ENCODE assay signal across 9 cellular contexts in the genomic region with DNA sequence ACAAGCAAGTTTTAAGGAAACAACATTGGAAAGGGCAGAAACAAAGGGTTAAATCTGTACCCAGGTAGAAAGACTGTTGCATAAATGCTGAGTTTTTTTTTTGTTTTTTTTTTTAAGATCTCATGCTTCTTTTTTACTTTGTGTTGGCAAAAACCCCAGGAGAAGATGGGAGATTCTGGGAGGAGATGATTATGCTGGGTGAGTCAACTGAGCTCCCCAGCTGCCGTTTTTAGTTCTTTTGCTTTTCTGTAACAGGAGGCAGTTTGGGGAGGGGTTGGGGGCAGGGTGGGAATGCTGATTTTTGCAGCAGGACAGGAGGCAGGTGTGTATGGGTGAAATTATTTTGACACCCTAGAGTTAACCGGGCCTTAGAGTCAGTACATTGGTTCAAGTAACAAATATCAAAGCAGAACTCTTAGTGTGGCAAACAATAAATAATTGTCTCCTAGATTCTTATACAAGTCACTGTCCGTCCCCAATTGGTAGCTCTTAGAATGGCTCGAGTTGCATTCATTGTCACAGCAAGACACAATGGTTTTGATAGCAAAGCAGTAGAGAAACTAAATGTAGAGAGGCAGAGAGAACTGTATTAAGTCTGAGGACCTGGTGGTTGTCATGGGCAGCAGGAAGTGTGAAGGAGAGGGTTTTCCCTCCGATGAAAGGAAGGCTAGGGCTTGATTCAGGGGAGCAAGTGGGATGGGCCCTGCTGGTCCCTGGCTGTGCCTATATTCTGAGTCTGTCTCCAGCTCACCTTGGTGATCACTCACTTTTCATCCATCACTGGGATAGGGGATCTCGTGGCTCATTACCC. TPM values are rescaled to one million over a fixed set of nuclear protein-coding genes. Genes with fewer than 3 reads are reported as not detected.
DNase-seq lines count a peak whose midpoint lies in the region; ATAC-seq and TF ChIP-seq lines count a peak whose summit lies in the region.
"Had no signal": no experiment of that assay in that cellular context is flagged by ENCODE, and none has a peak within 500 bp of the region (broad histone marks: within the 10 kb centered on the region; RNA-seq: fewer than 3 reads in every experiment).

No MANE protein-coding gene starts in this region.

- no peak overlapping the region for H3K4me3 ChIP-seq in foreskin fibroblast (ENCODE audit: low read depth in 1 of 2, low read length in 2 of 2)
- no peak overlapping the region for H3K4me3 ChIP-seq in lower lobe of right lung

- no peaks in the 10 kb centered on the region for H3K27me3 Mint-ChIP-seq in activated T-cell treated with anti-CD3 and anti-CD28 coated beads, Interleukin-2, amount 50 U/mL, for 72 hours (ENCODE audit: low read depth)
- no peaks in the 10 kb centered on the region for H3K27me3 Mint-ChIP-seq in activated T-helper 2 cell treated with anti-CD3 and anti-CD28 coated beads, Interferon-gamma antibody, Interleukin-2, Interleukin-4, amounts not matched to agents 10 μg/mL and 5 μg/mL and 100 μg/mL, durations not matched to agents 14 hours and 24 hours and 36 hours (ENCODE audit: low read depth)
- H3K27me3 Mint-ChIP-seq in stimulated activated naive CD8-positive, alpha-beta T cell treated with anti-CD3 and anti-CD28 coated beads, Interleukin-15, amount 100 ng/mL, for 72 hours: no peaks in the 10 kb centered on the region

- no peaks in the 10 kb centered on the region for H3K9me3 Mint-ChIP-seq in activated T-cell treated with anti-CD3 and anti-CD28 coated beads, Interleukin-2, amount 50 U/mL, for 72 hours
- no peaks in the 10 kb centered on the region for H3K9me3 Mint-ChIP-seq in activated T-helper 2 cell treated with anti-CD3 and anti-CD28 coated beads, Interferon-gamma antibody, Interleukin-2, Interleukin-4, amounts not matched to agents 10 μg/mL and 5 μg/mL and 100 μg/mL, durations not matched to agents 14 hours and 24 hours and 36 hours
- H3K9me3 Mint-ChIP-seq in stimulated activated naive CD8-positive, alpha-beta T cell treated with anti-CD3 and anti-CD28 coated beads, Interleukin-15, amount 100 ng/mL, for 72 hours: no peaks in the 10 kb centered on the region

- H3K36me3 Mint-ChIP-seq in activated T-cell treated with anti-CD3 and anti-CD28 coated beads, Interleukin-2, amount 50 U/mL, for 72 hours (ENCODE audit: insufficient read depth in 2 of 2): peaks cover 0 to 2% of the 10 kb centered on the region in 2 donors
- H3K36me3 Mint-ChIP-seq in activated T-helper 2 cell treated with anti-CD3 and anti-CD28 coated beads, Interferon-gamma antibody, Interleukin-2, Interleukin-4, amounts not matched to agents 10 μg/mL and 5 μg/mL and 100 μg/mL, durations not matched to agents 14 hours and 24 hours and 36 hours (ENCODE audit: low read depth): peaks cover 14% of the 10 kb centered on the region

- peaks cover 73% of the 10 kb centered on the region for H3K4me1 Mint-ChIP-seq in activated T-cell treated with anti-CD3 and anti-CD28 coated beads, Interleukin-2, amount 50 U/mL, for 72 hours (ENCODE audit: low read depth)
- H3K4me1 Mint-ChIP-seq in activated T-helper 2 cell treated with anti-CD3 and anti-CD28 coated beads, Interferon-gamma antibody, Interleukin-2, Interleukin-4, amounts not matched to agents 10 μg/mL and 5 μg/mL and 100 μg/mL, durations not matched to agents 14 hours and 24 hours and 36 hours (ENCODE audit: low read depth): peaks cover 25% of the 10 kb centered on the region
- peaks cover 83% of the 10 kb centered on the region for H3K4me1 Mint-ChIP-seq in stimulated activated naive CD8-positive, alpha-beta T cell treated with anti-CD3 and anti-CD28 coated beads, Interleukin-15, amount 100 ng/mL, for 72 hours

- H3K4me1 ChIP-seq in lower lobe of right lung: peaks cover 51% of the 10 kb centered on the region

- H3K4me3 Mint-ChIP-seq in activated T-cell treated with anti-CD3 and anti-CD28 coated beads, Interleukin-2, amount 50 U/mL, for 72 hours: no peak overlapping the region
- H3K4me3 Mint-ChIP-seq in activated T-helper 2 cell treated with anti-CD3 and anti-CD28 coated beads, Interferon-gamma antibody, Interleukin-2, Interleukin-4, amounts not matched to agents 10 μg/mL and 5 μg/mL and 100 μg/mL, durations not matched to agents 14 hours and 24 hours and 36 hours (ENCODE audit: low read depth): no peak overlapping the region
- H3K4me3 Mint-ChIP-seq in stimulated activated naive CD8-positive, alpha-beta T cell treated with anti-CD3 and anti-CD28 coated beads, Interleukin-15, amount 100 ng/mL, for 72 hours: peak overlapping the region in 1 of 2 donors; percentile 6

- H3K27me3 ChIP-seq in lower lobe of right lung (ENCODE audit: low read depth): no peaks in the 10 kb centered on the region

- intact Hi-C loops in activated T-helper 2 cell treated with anti-CD3 and anti-CD28 coated beads, Interferon-gamma antibody, Interleukin-2, Interleukin-4, amounts not matched to agents 10 μg/mL and 5 μg/mL and 100 μg/mL, durations not matched to agents 14 hours and 24 hours and 36 hours (cut with micrococcal nuclease): no loop called here
- intact Hi-C loops in lower lobe of right lung (cut with DNase I): no loop called here

- no peak for DNase-seq in activated T-cell treated with anti-CD3 and anti-CD28 coated beads, Interleukin-2, amount 50 U/mL, for 72 hours
- no peak for DNase-seq in activated T-cell treated with anti-CD3 and anti-CD28 coated beads, Interleukin-2, amount 50 U/mL, for 48 hours
- DNase-seq in activated T-helper 2 cell treated with anti-CD3 and anti-CD28 coated beads, Interferon-gamma antibody, Interleukin-2, Interleukin-4, amounts not matched to agents 10 μg/mL and 5 μg/mL and 100 μg/mL, durations not matched to agents 14 hours and 24 hours and 36 hours (ENCODE audit: low spot score): no peak
- DNase-seq in foreskin fibroblast (peak; percentile 42 to 80), HuH-7 (ENCODE audit: low spot score) (no peak), lower lobe of right lung (no peak), NCI-H2029 treated with DMSO at 0.1 percent for 48 hours (lab: John Stamatoyannopoulos, UW) (no peak)
- no peak for DNase-seq in stimulated activated naive CD8-positive, alpha-beta T cell treated with anti-CD3 and anti-CD28 coated beads, Interleukin-15, amount 100 ng/mL, for 72 hours
- DNase-seq: effector memory CD4-positive, alpha-beta T cell had no signal

- H3K27ac ChIP-seq in lower lobe of right lung: no peak overlapping the region

- ATAC-seq in activated T-cell treated with anti-CD3 and anti-CD28 coated beads, Interleukin-2, amount 50 U/mL, for 72 hours (replicated peaks in 1 of 2): no peak
- no peak for ATAC-seq in stimulated activated naive CD8-positive, alpha-beta T cell treated with anti-CD3 and anti-CD28 coated beads, Interleukin-15, amount 100 ng/mL, for 72 hours
- ATAC-seq in lower lobe of right lung: no peak

- no peak for TF ChIP-seq CTCF in foreskin fibroblast (IDR thresholded peaks at IDR 0.05; ENCODE audit: low read depth, low read length)
- TF ChIP-seq CTCF in lower lobe of right lung (IDR thresholded peaks at IDR 0.05): no peak

- peak overlapping the region; percentile 60 for H3K27ac Mint-ChIP-seq in activated T-cell treated with anti-CD3 and anti-CD28 coated beads, Interleukin-2, amount 50 U/mL, for 72 hours
- peak overlapping the region; percentile 42 for H3K27ac Mint-ChIP-seq in activated T-helper 2 cell treated with anti-CD3 and anti-CD28 coated beads, Interferon-gamma antibody, Interleukin-2, Interleukin-4, amounts not matched to agents 10 μg/mL and 5 μg/mL and 100 μg/mL, durations not matched to agents 14 hours and 24 hours and 36 hours
- H3K27ac Mint-ChIP-seq in stimulated activated naive CD8-positive, alpha-beta T cell treated with anti-CD3 and anti-CD28 coated beads, Interleukin-15, amount 100 ng/mL, for 72 hours: peak overlapping the region; percentile 7 to 50

- H3K36me3 ChIP-seq in lower lobe of right lung: peaks cover 3% of the 10 kb centered on the region

- H3K9me3 ChIP-seq in lower lobe of right lung: no peaks in the 10 kb centered on the region

RNA-seq across cellular contexts. Expression of gene RCOR2, which starts 36.7 kb away (rescaled TPM):
- under 1 TPM; 0.39 to 0.96 TPM for total RNA-seq in activated T-cell treated with anti-CD3 and anti-CD28 coated beads, Interleukin-2, amount 50 U/mL, for 72 hours
- 0.41 and 0.43 TPM in 2 replicates for total RNA-seq in activated T-helper 2 cell treated with anti-CD3 and anti-CD28 coated beads, Interferon-gamma antibody, Interleukin-2, Interleukin-4, amounts not matched to agents 10 μg/mL and 5 μg/mL and 100 μg/mL, durations not matched to agents 14 hours and 24 hours and 36 hours
- total RNA-seq in lower lobe of right lung: 0.18 TPM

RNA-seq across cellular contexts. Expression of gene MARK2, which starts 41.3 kb away (rescaled TPM):
- total RNA-seq in activated T-cell treated with anti-CD3 and anti-CD28 coated beads, Interleukin-2, amount 50 U/mL, for 72 hours: 10 to 100 TPM; 29.0 to 30.0 TPM
- total RNA-seq in activated T-helper 2 cell treated with anti-CD3 and anti-CD28 coated beads, Interferon-gamma antibody, Interleukin-2, Interleukin-4, amounts not matched to agents 10 μg/mL and 5 μg/mL and 100 μg/mL, durations not matched to agents 14 hours and 24 hours and 36 hours: 36.5 and 38.8 TPM in 2 replicates
- 44.9 TPM for total RNA-seq in lower lobe of right lung

RNA-seq across cellular contexts. Expression of gene NAA40, which starts 58.6 kb away (rescaled TPM):
- 10 to 100 TPM; 15.1 to 15.2 TPM for total RNA-seq in activated T-cell treated with anti-CD3 and anti-CD28 coated beads, Interleukin-2, amount 50 U/mL, for 72 hours
- 29.9 and 30.3 TPM in 2 replicates for total RNA-seq in activated T-helper 2 cell treated with anti-CD3 and anti-CD28 coated beads, Interferon-gamma antibody, Interleukin-2, Interleukin-4, amounts not matched to agents 10 μg/mL and 5 μg/mL and 100 μg/mL, durations not matched to agents 14 hours and 24 hours and 36 hours
- total RNA-seq in lower lobe of right lung: 20.4 TPM

Comparison
In these comparisons a context has a peak if more than half of its experiments do, and no peak if none do; other contexts are left out.
1. DNase-seq: peak in foreskin fibroblast (2 of 2); none in activated T-cell treated with anti-CD3 and anti-CD28 coated beads, Interleukin-2, amount 50 U/mL, for 72 hours (0 of 2), activated T-cell treated with anti-CD3 and anti-CD28 coated beads, Interleukin-2, amount 50 U/mL, for 48 hours (0 of 2), activated T-helper 2 cell treated with anti-CD3 and anti-CD28 coated beads, Interferon-gamma antibody, Interleukin-2, Interleukin-4, amounts not matched to agents 10 μg/mL and 5 μg/mL and 100 μg/mL, durations not matched to agents 14 hours and 24 hours and 36 hours (single experiment), stimulated activated naive CD8-positive, alpha-beta T cell treated with anti-CD3 and anti-CD28 coated beads, Interleukin-15, amount 100 ng/mL, for 72 hours (0 of 2), HuH-7 (single experiment), lower lobe of right lung (single experiment) and NCI-H2029 treated with DMSO at 0.1 percent for 48 hours (single experiment).
2. Peak in every context shown above with its lines, with median percentiles within 50 percentile points of each other: H3K27ac Mint-ChIP-seq.